22 cellular contexts compared by ENCODE assay signal in the genomic region with DNA sequence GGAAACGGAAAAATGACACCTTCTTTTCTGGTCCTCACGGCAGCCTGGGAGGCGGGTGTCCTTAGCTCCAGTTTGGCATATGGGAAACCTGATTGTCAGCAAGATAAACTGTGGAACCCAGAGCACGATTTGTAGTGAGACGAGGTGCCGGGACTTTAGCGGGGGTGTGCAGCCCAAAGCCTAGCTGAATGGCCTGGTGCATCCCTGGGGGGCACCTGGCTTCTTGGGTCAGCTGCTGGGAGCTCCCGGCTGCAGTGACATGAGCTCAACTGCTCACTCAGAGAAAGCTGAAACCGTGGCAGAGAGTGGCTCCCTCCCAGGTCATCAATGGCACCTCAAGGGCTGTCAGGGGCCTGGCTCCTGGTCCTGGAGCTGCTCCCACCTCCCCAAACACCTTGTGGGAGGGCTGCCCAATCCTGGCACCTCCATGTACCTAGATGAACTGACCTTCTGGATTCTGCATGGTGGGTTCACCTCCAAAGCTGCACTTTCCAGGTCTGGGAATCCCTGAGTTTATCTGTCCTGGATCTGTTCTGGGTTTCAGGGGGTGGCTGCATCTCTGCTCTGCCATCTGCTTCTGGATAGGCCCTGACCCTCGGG.
"Had no signal": no experiment of that assay in that cellular context is flagged by ENCODE, and none has a peak within 500 bp of the region (broad histone marks: within the 10 kb centered on the region; RNA-seq: fewer than 3 reads in every experiment).

No MANE protein-coding gene starts in this region.

- H3K9me3 ChIP-seq: gastrocnemius medialis, left lung, lower lobe of right lung, psoas muscle, right lobe of liver, upper lobe of left lung, vagina had no signal

- ATAC-seq: effector memory CD8-positive, alpha-beta T cell; gastrocnemius medialis; left lung; lower lobe of right lung; psoas muscle; right lobe of liver; stimulated activated naive CD8-positive, alpha-beta T cell treated with anti-CD3 and anti-CD28 coated beads, Interleukin-15, Interleukin-2, amounts not matched to agents 100 U/mL and 50 U/mL, for 24 hours had no signal

- H3K27me3 Mint-ChIP-seq: dendritic cell treated with granulocyte-macrophage colony-stimulating factor and Interleukin-4, amounts not matched to agents 40 ng/mL and 50 ng/mL, for 4 days had no signal

- H3K4me3 ChIP-seq: esophagus muscularis mucosa, gastrocnemius medialis, left lung, lower lobe of right lung, psoas muscle, right lobe of liver, skin epidermis, tibial artery, upper lobe of left lung, vagina had no signal

- H3K27ac ChIP-seq: epithelial cell of prostate, esophagus muscularis mucosa, gastrocnemius medialis, left lung, lower lobe of right lung, parathyroid adenoma, psoas muscle, right lobe of liver, skin epidermis, tibial artery, upper lobe of left lung, vagina had no signal

- DNase-seq: effector memory CD8-positive, alpha-beta T cell; gastrocnemius medialis; glutamatergic neuron; islet precursor cell; lower lobe of right lung; midbrain; nephron progenitor cell; retina; stimulated activated CD4-positive, alpha-beta T cell treated with anti-CD3 and anti-CD28 coated beads, Interleukin-2, amount 100 ng/mL, for 48 hours; stimulated activated naive CD8-positive, alpha-beta T cell treated with anti-CD3 and anti-CD28 coated beads, Interleukin-15, Interleukin-2, amounts not matched to agents 100 U/mL and 50 U/mL, for 24 hours; upper lobe of left lung had no signal

- H3K27ac Mint-ChIP-seq: dendritic cell treated with granulocyte-macrophage colony-stimulating factor and Interleukin-4, amounts not matched to agents 40 ng/mL and 50 ng/mL, for 4 days; effector memory CD8-positive, alpha-beta T cell; memory B cell; nephron progenitor cell had no signal

- H3K4me3 Mint-ChIP-seq: dendritic cell treated with granulocyte-macrophage colony-stimulating factor and Interleukin-4, amounts not matched to agents 40 ng/mL and 50 ng/mL, for 4 days; effector memory CD8-positive, alpha-beta T cell; memory B cell; nephron progenitor cell had no signal

- H3K27me3 ChIP-seq: right lobe of liver, upper lobe of left lung, vagina had no signal

- H3K4me1 ChIP-seq: esophagus muscularis mucosa, gastrocnemius medialis, left lung, lower lobe of right lung, parathyroid adenoma, psoas muscle, right lobe of liver, tibial artery, upper lobe of left lung, vagina had no signal

- H3K4me1 Mint-ChIP-seq: memory B cell, nephron progenitor cell had no signal

- H3K36me3 ChIP-seq: esophagus muscularis mucosa, gastrocnemius medialis, left lung, lower lobe of right lung, right lobe of liver, tibial artery, upper lobe of left lung, vagina had no signal

- H3K9me3 Mint-ChIP-seq: dendritic cell treated with granulocyte-macrophage colony-stimulating factor and Interleukin-4, amounts not matched to agents 40 ng/mL and 50 ng/mL, for 4 days; effector memory CD8-positive, alpha-beta T cell; memory B cell had no signal

- H3K36me3 Mint-ChIP-seq: memory B cell had no signal
